1 cellular context compared by ENCODE assay signal in genomic region chr11:71252434-71252781, GRCh38.
TF ChIP-seq lines count a peak whose summit lies in the region.

Gene SHANK2, minus strand, starts transcription at chr11:71252577. Its CDS starts 105,251 bp downstream, at chr11:71147326.

TF ChIP-seq in HepG2, 621 proteins besides CTCF, POLR2A, EP300 and RAD21 (continued from another document):
- TF ChIP-seq GABPA (IDR thresholded peaks at IDR 0.05; ENCODE audit: low read depth, low read length) (no peak), GABPA (CRISPR knock-in tag; IDR thresholded peaks at IDR 0.05; ENCODE audit: low read depth) (no peak), ZNF281 (CRISPR knock-in tag; IDR thresholded peaks at IDR 0.05; ENCODE audit: borderline replicate concordance) (peak; percentile 79), ZNF543 (CRISPR knock-in tag; IDR thresholded peaks at IDR 0.05) (0 out of 2 replicates have a peak, but pooled peaks have one; percentile 8), DR1 (CRISPR knock-in tag; IDR thresholded peaks at IDR 0.05) (no peak), PAXIP1 (CRISPR knock-in tag; conservative IDR thresholded peaks at IDR 0.05) (no peak), RBFOX2 (IDR thresholded peaks at IDR 0.05; ENCODE audit: low read depth, low read length) (peak; percentile 61)
